20 cellular contexts compared by ENCODE assay signal in the genomic region with DNA sequence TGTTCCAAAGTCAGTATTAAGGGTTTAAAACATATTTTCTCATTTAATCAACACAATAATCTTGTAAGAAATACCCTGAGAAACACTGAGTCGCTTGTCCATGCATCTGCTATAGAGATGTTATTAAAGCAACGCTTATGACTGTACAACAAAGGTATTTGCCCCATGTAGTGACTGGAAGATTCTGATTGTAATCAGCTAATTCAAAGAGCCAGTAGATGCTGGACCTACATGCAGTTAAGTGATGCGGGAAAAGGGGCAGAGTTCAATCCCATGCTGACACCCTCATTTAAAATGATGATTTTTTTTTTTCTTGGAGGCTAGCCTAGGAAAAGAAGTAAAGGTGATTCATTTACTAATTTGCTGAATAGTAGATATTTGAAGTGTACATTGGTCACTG.
DNase-seq lines count a peak whose midpoint lies in the region; ATAC-seq and TF ChIP-seq lines count a peak whose summit lies in the region.
"Had no signal": no experiment of that assay in that cellular context is flagged by ENCODE, and none has a peak within 500 bp of the region (broad histone marks: within the 10 kb centered on the region; RNA-seq: fewer than 3 reads in every experiment).

No MANE protein-coding gene starts in this region.

- no peak for TF ChIP-seq POLR2A in ovary (IDR thresholded peaks at IDR 0.05)

- peaks cover 1% of the 10 kb centered on the region for H3K4me1 ChIP-seq in ovary (ENCODE audit: insufficient read depth)
- H3K4me1 ChIP-seq: HAP-1 had no signal

- WGBS in ovary, 3 donors, result 67 to 87% (median 85%) methylated on average over 3 of the region's 3 CpGs

- no peaks in the 10 kb centered on the region for H3K9me3 ChIP-seq in ovary
- H3K9me3 ChIP-seq: HAP-1 had no signal

- H3K4me3 ChIP-seq in epithelial cell of proximal tubule (ENCODE audit: low read depth, low read length), result no peak overlapping the region
- H3K4me3 ChIP-seq in ovary, result no peak overlapping the region
- H3K4me3 ChIP-seq: HAP-1, SK-N-MC had no signal

- peak; percentile 16 for DNase-seq in GM03348 (ENCODE audit: low spot score)
- DNase-seq in amniotic epithelial cell (ENCODE audit: low read depth), result peak; percentile 22
- peak; percentile 3 for DNase-seq in epithelial cell of proximal tubule (ENCODE audit: low read depth)
- no peak for DNase-seq in KG1 (lab: John Stamatoyannopoulos, UW)
- DNase-seq in ovary, result no peak
- DNase-seq: AML-193, DMS79, KBM-7, NCI-H1417 treated with DMSO at 0.1 percent for 48 hours, NCI-H1930, NCI-H226, NCI-H524, NCI-H82, OCI-M1, SHP77 had no signal

- ATAC-seq in HG02981 (IDR thresholded peaks at IDR 0.05; ENCODE audit: unreplicated experiment) (no peak), HG03457 (IDR thresholded peaks at IDR 0.05; ENCODE audit: unreplicated experiment) (no peak)

- intact Hi-C loops in ovary (cut with DNase I), result no loop called here

- H3K27ac ChIP-seq in ovary, result no peak overlapping the region
- H3K27ac ChIP-seq: C4-2B, SK-N-MC had no signal

- no peaks in the 10 kb centered on the region for H3K36me3 ChIP-seq in ovary
- H3K36me3 ChIP-seq: HAP-1 had no signal

- no peak for TF ChIP-seq EP300 in ovary (IDR thresholded peaks at IDR 0.05)

- no peak for TF ChIP-seq CTCF in epithelial cell of proximal tubule (conservative IDR thresholded peaks at IDR 0.05; ENCODE audit: low read depth, low read length)
- no peak for TF ChIP-seq CTCF in ovary (IDR thresholded peaks at IDR 0.05)

- H3K27me3 ChIP-seq in ovary, result no peaks in the 10 kb centered on the region

Comparison
In these comparisons a context has a peak if more than half of its experiments do, and no peak if none do; other contexts are left out.
1. DNase-seq: peak in GM03348 (single experiment), amniotic epithelial cell (single experiment) and epithelial cell of proximal tubule (single experiment); none in KG1 (single experiment) and ovary (0 of 5).